In genomic region chr5:94181940-94182339, GRCh38 we compare ENCODE assay signal across 10 cellular contexts.
A peak's percentile ranks its signal among the peaks of the same experiment; 100 is the strongest.
DNase-seq lines count a peak whose midpoint lies in the region; ATAC-seq and TF ChIP-seq lines count a peak whose summit lies in the region.
"Had no signal": no experiment of that assay in that cellular context is flagged by ENCODE, and none has a peak within 500 bp of the region (broad histone marks: within the 10 kb centered on the region; RNA-seq: fewer than 3 reads in every experiment).

No MANE protein-coding gene starts in this region.

- H3K27ac Mint-ChIP-seq in activated naive CD8-positive, alpha-beta T cell treated with anti-CD3 and anti-CD28 coated beads for 36 hours: no peak overlapping the region

- intact Hi-C loops in OCI-LY7 (cut with micrococcal nuclease; ENCODE audit: unreplicated experiment): no loop called here

- H3K9me2 ChIP-seq in OCI-LY7 (ENCODE audit: insufficient read depth, low read length): no peaks in the 10 kb centered on the region

- TF ChIP-seq CTCF in GM12873 (IDR thresholded peaks at IDR 0.05; ENCODE audit: insufficient read depth, low read depth, low read length, missing control alignments) (peak; percentile 33), OCI-LY7 (conservative IDR thresholded peaks at IDR 0.05; ENCODE audit: low read length) (peak; percentile 26; the same call in 1 of the 2 replicates)

- H3K27me3 Mint-ChIP-seq in activated naive CD8-positive, alpha-beta T cell treated with anti-CD3 and anti-CD28 coated beads for 36 hours: peaks cover 3% of the 10 kb centered on the region

- H3K36me3 Mint-ChIP-seq in activated naive CD8-positive, alpha-beta T cell treated with anti-CD3 and anti-CD28 coated beads for 36 hours: no peaks in the 10 kb centered on the region

- H3K79me2 ChIP-seq in OCI-LY7 (ENCODE audit: insufficient read depth, low read depth, low read length): no peaks in the 10 kb centered on the region

- H3K4me2 ChIP-seq in OCI-LY7 (ENCODE audit: low read length): no peak overlapping the region

- no peak overlapping the region for H2AFZ ChIP-seq in OCI-LY7 (ENCODE audit: low read length)

- no peak overlapping the region for H3K4me3 ChIP-seq in OCI-LY7 (ENCODE audit: low read depth, low read length, poor library complexity, severe bottlenecking)
- H3K4me3 ChIP-seq: heart left ventricle had no signal

- H3K4me1 ChIP-seq in OCI-LY7 (ENCODE audit: insufficient read depth, low read length, poor library complexity, severe bottlenecking): no peaks in the 10 kb centered on the region
- H3K4me1 ChIP-seq: heart left ventricle had no signal

- no TSS peak for BruUV-seq in OCI-LY7 (replicated peaks; lab: Mats Ljungman, UMichigan)

- ATAC-seq in HG02870 (IDR thresholded peaks at IDR 0.05; ENCODE audit: unreplicated experiment) (peak; percentile 65), HG03097 (IDR thresholded peaks at IDR 0.05; ENCODE audit: low FRiP score, unreplicated experiment) (no peak)
- ATAC-seq: heart left ventricle had no signal

- CTCF ChIA-PET in OCI-LY7 (lab: Charles Lee; ENCODE audit: unreplicated experiment): no interaction called here

- no peaks in the 10 kb centered on the region for H3K36me3 ChIP-seq in OCI-LY7 (ENCODE audit: insufficient read depth, low read length)
- H3K36me3 ChIP-seq: heart left ventricle had no signal

- no peak overlapping the region for H3K27ac ChIP-seq in OCI-LY7 (ENCODE audit: low read depth, low read length, poor library complexity, severe bottlenecking)
- H3K27ac ChIP-seq: heart left ventricle had no signal

- no peaks in the 10 kb centered on the region for H3K9me3 Mint-ChIP-seq in activated naive CD8-positive, alpha-beta T cell treated with anti-CD3 and anti-CD28 coated beads for 36 hours

- H3K4me1 Mint-ChIP-seq in activated naive CD8-positive, alpha-beta T cell treated with anti-CD3 and anti-CD28 coated beads for 36 hours: no peaks in the 10 kb centered on the region

- H3K4me3 Mint-ChIP-seq in activated naive CD8-positive, alpha-beta T cell treated with anti-CD3 and anti-CD28 coated beads for 36 hours: no peak overlapping the region

- no peaks in the 10 kb centered on the region for H3K9me3 ChIP-seq in OCI-LY7 (ENCODE audit: low read length)
- H3K9me3 ChIP-seq: heart left ventricle had no signal

- POLR2A ChIA-PET in OCI-LY7 (lab: Charles Lee): interaction anchor here (0.9 to 1.3 kb wide), 3 partner anchors 9 to 17 kb away, joined by 3 to 4 read pairs (median 3); no protein-coding TSS in a partner anchor

- no peaks in the 10 kb centered on the region for H4K20me1 ChIP-seq in OCI-LY7 (ENCODE audit: insufficient read depth, low read length)

- DNase-seq in OCI-LY7 (ENCODE audit: low spot score) (peak; percentile 6), myocyte (ENCODE audit: low read depth) (peak; percentile 20), NCI-H345 treated with DMSO at 0.1 percent for 48 hours (lab: John Stamatoyannopoulos, UW; ENCODE audit: unreplicated experiment) (no peak)
- no peak for DNase-seq in activated naive CD8-positive, alpha-beta T cell treated with anti-CD3 and anti-CD28 coated beads for 36 hours
- DNase-seq: activated CD4-positive, alpha-beta T cell treated with anti-CD3 and anti-CD28 coated beads for 4 hours; anterior cingulate cortex; heart left ventricle had no signal

Comparison
In these comparisons a context has a peak if more than half of its experiments do, and no peak if none do; other contexts are left out.
1. DNase-seq: peak in OCI-LY7 (single experiment) and myocyte (single experiment); none in activated naive CD8-positive, alpha-beta T cell treated with anti-CD3 and anti-CD28 coated beads for 36 hours (single experiment) and NCI-H345 treated with DMSO at 0.1 percent for 48 hours (single experiment).